15 cellular contexts compared by ENCODE assay signal in the genomic region with DNA sequence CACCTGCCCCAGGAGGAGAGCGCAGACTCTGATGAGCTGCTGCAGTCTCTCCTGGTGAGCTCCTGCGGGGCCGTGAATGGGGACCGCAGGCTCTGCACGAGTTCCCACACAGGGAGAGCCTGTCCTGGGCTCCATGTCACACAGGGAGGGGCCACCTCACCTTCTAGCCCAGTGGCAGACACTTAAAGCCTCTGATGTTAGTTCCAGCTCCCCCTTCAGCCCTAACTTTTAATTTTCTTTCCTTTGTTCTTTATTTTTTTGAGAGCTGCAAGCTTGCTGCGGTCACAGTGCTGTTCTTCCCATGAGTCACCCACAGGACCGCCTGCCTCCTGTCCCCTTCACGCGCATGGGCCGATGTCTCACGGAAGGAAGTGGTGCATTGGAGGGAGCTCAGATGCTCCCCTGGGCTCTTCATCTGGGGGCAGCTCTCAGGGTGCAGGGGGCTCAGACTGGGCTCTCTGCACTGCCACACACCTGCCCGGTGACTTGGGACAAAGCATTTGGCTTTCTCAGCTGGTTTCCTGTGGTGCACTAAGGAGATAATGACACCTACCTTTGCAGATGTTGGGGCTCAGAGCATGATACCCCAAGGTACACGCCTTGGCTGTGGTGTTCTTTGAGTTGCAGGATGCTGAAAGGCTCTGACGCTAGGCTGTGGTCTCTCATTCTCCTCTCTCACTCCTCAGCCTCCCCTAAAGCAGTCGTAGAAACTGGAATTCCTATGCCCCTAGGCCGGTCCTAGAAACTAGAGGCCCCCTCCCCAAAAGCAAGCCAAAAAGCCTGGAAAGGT. TPM values are rescaled to one million over a fixed set of nuclear protein-coding genes. Genes with fewer than 3 reads are reported as not detected.
DNase-seq lines count a peak whose midpoint lies in the region; ATAC-seq and TF ChIP-seq lines count a peak whose summit lies in the region.
"Had no signal": no experiment of that assay in that cellular context is flagged by ENCODE, and none has a peak within 500 bp of the region (broad histone marks: within the 10 kb centered on the region; RNA-seq: fewer than 3 reads in every experiment).

No MANE protein-coding gene starts in this region.

- no peak overlapping the region for H4K8ac ChIP-seq in neuronal stem cell (ENCODE audit: low read depth, low read length)

- H3K9ac ChIP-seq in BLaER1 treated with 17β-estradiol and CSF1 and Interleukin-3, amounts not matched to agents 10 nM and 100 nM: peak overlapping the region in 8 of 11 experiments; percentile 16 to 66 (median 53); a peak in 13 of 22 replicates
- no peak overlapping the region for H3K9ac ChIP-seq in neuronal stem cell (ENCODE audit: low read depth, low read length, poor library complexity)
- H3K9ac ChIP-seq in PC-3 (ENCODE audit: low read length): no peak overlapping the region

- H3K79me1 ChIP-seq in neuronal stem cell (ENCODE audit: low read depth, low read length): no peaks in the 10 kb centered on the region

- DNase-seq in RPMI7951 (ENCODE audit: low read depth): peak; percentile 93
- peak; percentile 20 for DNase-seq in activated T-helper 2 cell treated with anti-CD3 and anti-CD28 coated beads, Interferon-gamma antibody, Interleukin-2, Interleukin-4, amounts not matched to agents 10 μg/mL and 5 μg/mL and 100 μg/mL, durations not matched to agents 14 hours and 24 hours and 36 hours (ENCODE audit: low spot score)
- no peak for DNase-seq in neuronal stem cell (ENCODE audit: low spot score)
- DNase-seq in hippocampal formation (lab: John Stamatoyannopoulos, UW): no peak
- no peak for DNase-seq in A172 (ENCODE audit: low spot score)
- no peak for DNase-seq in PC-3
- DNase-seq in Caco-2: no peak
- DNase-seq: left cardiac atrium, NCI-H1694, occipital lobe, T-helper 17 cell, upper lobe of left lung had no signal

- H3K23ac ChIP-seq in neuronal stem cell (ENCODE audit: low read depth, low read length, poor library complexity): no peak overlapping the region

- no peak overlapping the region for H2BK12ac ChIP-seq in neuronal stem cell (ENCODE audit: low read length)

- H3K36me3 ChIP-seq in BLaER1 treated with 17β-estradiol and CSF1 and Interleukin-3, amounts not matched to agents 10 nM and 100 nM: no peaks in the 10 kb centered on the region
- H3K36me3 ChIP-seq in neuronal stem cell (replicated peaks in 1 of 2; ENCODE audit: control insufficient read depth in 2 of 2, insufficient read depth in 2 of 2, low read length in 2 of 2) (no peaks in the 10 kb centered on the region), PC-3 (ENCODE audit: low read depth, low read length) (no peaks in the 10 kb centered on the region), Caco-2 (ENCODE audit: control insufficient read depth, insufficient read depth, low read length) (no peaks in the 10 kb centered on the region)
- H3K36me3 ChIP-seq: upper lobe of left lung had no signal

- peak overlapping the region; percentile 62 for H3K18ac ChIP-seq in neuronal stem cell (ENCODE audit: low read length)

- H3K27me3 Mint-ChIP-seq in activated T-helper 2 cell treated with anti-CD3 and anti-CD28 coated beads, Interferon-gamma antibody, Interleukin-2, Interleukin-4, amounts not matched to agents 10 μg/mL and 5 μg/mL and 100 μg/mL, durations not matched to agents 14 hours and 24 hours and 36 hours (ENCODE audit: low read depth): peaks cover 2% of the 10 kb centered on the region
- H3K27me3 Mint-ChIP-seq in Caco-2 (ENCODE audit: insufficient read depth, unreplicated experiment): no peaks in the 10 kb centered on the region

- H3K14ac ChIP-seq in neuronal stem cell (ENCODE audit: low read length): no peak overlapping the region

- no peaks in the 10 kb centered on the region for H3K36me3 Mint-ChIP-seq in activated T-helper 2 cell treated with anti-CD3 and anti-CD28 coated beads, Interferon-gamma antibody, Interleukin-2, Interleukin-4, amounts not matched to agents 10 μg/mL and 5 μg/mL and 100 μg/mL, durations not matched to agents 14 hours and 24 hours and 36 hours (ENCODE audit: low read depth)
- no peaks in the 10 kb centered on the region for H3K36me3 Mint-ChIP-seq in Caco-2 (ENCODE audit: insufficient read depth, unreplicated experiment)

- H2BK120ac ChIP-seq in neuronal stem cell (ENCODE audit: low read depth, low read length): no peak overlapping the region

- no peaks in the 10 kb centered on the region for H3K9me3 ChIP-seq in BLaER1 treated with 17β-estradiol and CSF1 and Interleukin-3, amounts not matched to agents 10 nM and 100 nM (replicated peaks in 1 of 11)
- H3K9me3 ChIP-seq in neuronal stem cell (replicated peaks in 1 of 2; ENCODE audit: control insufficient read depth in 2 of 2, insufficient read depth in 1 of 2, low read depth in 1 of 2, low read length in 2 of 2) (no peaks in the 10 kb centered on the region), PC-3 (ENCODE audit: low read length) (no peaks in the 10 kb centered on the region), Caco-2 (no peaks in the 10 kb centered on the region)
- H3K9me3 ChIP-seq: upper lobe of left lung had no signal

- no peaks in the 10 kb centered on the region for H3K79me2 ChIP-seq in PC-3 (ENCODE audit: low read length)

- H3K27ac Mint-ChIP-seq in activated T-helper 2 cell treated with anti-CD3 and anti-CD28 coated beads, Interferon-gamma antibody, Interleukin-2, Interleukin-4, amounts not matched to agents 10 μg/mL and 5 μg/mL and 100 μg/mL, durations not matched to agents 14 hours and 24 hours and 36 hours: peak overlapping the region; percentile 45
- no peak overlapping the region for H3K27ac Mint-ChIP-seq in Caco-2 (ENCODE audit: unreplicated experiment)
- H3K27ac Mint-ChIP-seq: B cell, T-helper 17 cell had no signal

- CTCF ChIA-PET in PC-3 (lab: Charles Lee) (no interaction called here), Caco-2 (lab: Charles Lee) (no interaction called here)

- H4K20me1 ChIP-seq in BLaER1 treated with 17β-estradiol and CSF1 and Interleukin-3, amounts not matched to agents 10 nM and 100 nM: no peaks in the 10 kb centered on the region
- H4K20me1 ChIP-seq in PC-3 (ENCODE audit: low read length): no peaks in the 10 kb centered on the region

- H3F3A ChIP-seq in PC-3 (ENCODE audit: low read length, unreplicated experiment): no peaks in the 10 kb centered on the region

- no peaks in the 10 kb centered on the region for H3K9me2 ChIP-seq in PC-3 (replicated peaks; ENCODE audit: low read length)

- H3K4me1 ChIP-seq in BLaER1 treated with 17β-estradiol and CSF1 and Interleukin-3, amounts not matched to agents 10 nM and 100 nM: peaks cover 42 to 94% (median 91%) of the 10 kb centered on the region in 10 experiments
- no peaks in the 10 kb centered on the region for H3K4me1 ChIP-seq in neuronal stem cell (ENCODE audit: control insufficient read depth in 2 of 2, insufficient read depth in 1 of 2, low read depth in 1 of 2, low read length in 2 of 2)
- H3K4me1 ChIP-seq in PC-3 (ENCODE audit: insufficient read depth, low read length): no peaks in the 10 kb centered on the region
- no peaks in the 10 kb centered on the region for H3K4me1 ChIP-seq in Caco-2
- H3K4me1 ChIP-seq: upper lobe of left lung had no signal

- peak overlapping the region in 4 of 10 experiments; percentile 3 to 27 (median 16); a peak in 2 of 20 replicates for H3K4me3 ChIP-seq in BLaER1 treated with 17β-estradiol and CSF1 and Interleukin-3, amounts not matched to agents 10 nM and 100 nM
- H3K4me3 ChIP-seq in neuronal stem cell (ENCODE audit: low read length in 2 of 2) (no peak overlapping the region), PC-3 (ENCODE audit: low read length) (no peak overlapping the region), Caco-2 (ENCODE audit: low read depth, low read length) (no peak overlapping the region)
- H3K4me3 ChIP-seq: upper lobe of left lung had no signal

- H3K4me1 Mint-ChIP-seq in activated T-helper 2 cell treated with anti-CD3 and anti-CD28 coated beads, Interferon-gamma antibody, Interleukin-2, Interleukin-4, amounts not matched to agents 10 μg/mL and 5 μg/mL and 100 μg/mL, durations not matched to agents 14 hours and 24 hours and 36 hours (ENCODE audit: low read depth): peaks cover 3% of the 10 kb centered on the region
- H3K4me1 Mint-ChIP-seq in Caco-2 (ENCODE audit: low read depth, unreplicated experiment): no peaks in the 10 kb centered on the region
- H3K4me1 Mint-ChIP-seq: B cell, T-helper 17 cell had no signal

- ATAC-seq in PC-3: no peak
- ATAC-seq: HepG2, left cardiac atrium, T-helper 17 cell had no signal

- WGBS in neuronal stem cell (ENCODE audit: extremely low coverage in 2 of 2, insufficient read length in 2 of 2, insufficient replicate concordance in 1 of 2), 2 donors: no CpG with 5 or more reads among the region's 16 CpGs

- no peak overlapping the region for H3K4ac ChIP-seq in neuronal stem cell (ENCODE audit: low read length)

- no peak overlapping the region for H4K91ac ChIP-seq in neuronal stem cell (ENCODE audit: low read depth, low read length, poor library complexity)

- H3K9me3 Mint-ChIP-seq in activated T-helper 2 cell treated with anti-CD3 and anti-CD28 coated beads, Interferon-gamma antibody, Interleukin-2, Interleukin-4, amounts not matched to agents 10 μg/mL and 5 μg/mL and 100 μg/mL, durations not matched to agents 14 hours and 24 hours and 36 hours: no peaks in the 10 kb centered on the region
- no peaks in the 10 kb centered on the region for H3K9me3 Mint-ChIP-seq in Caco-2 (ENCODE audit: unreplicated experiment)

- TF ChIP-seq CTCF in PC-3 (conservative IDR thresholded peaks at IDR 0.05; ENCODE audit: low read depth, low read length): no peak
- no peak for TF ChIP-seq CTCF in Caco-2 (IDR thresholded peaks at IDR 0.05; ENCODE audit: insufficient read depth in 1 of 2, low read depth in 1 of 2, low read length in 1 of 2, severe bottlenecking in 1 of 2, unreplicated experiment in 1 of 2)

- H2AK5ac ChIP-seq in neuronal stem cell (ENCODE audit: low read depth, low read length): peak overlapping the region; percentile 69

- peak overlapping the region; percentile 30 for H3K4me3 Mint-ChIP-seq in activated T-helper 2 cell treated with anti-CD3 and anti-CD28 coated beads, Interferon-gamma antibody, Interleukin-2, Interleukin-4, amounts not matched to agents 10 μg/mL and 5 μg/mL and 100 μg/mL, durations not matched to agents 14 hours and 24 hours and 36 hours (ENCODE audit: low read depth)
- no peak overlapping the region for H3K4me3 Mint-ChIP-seq in Caco-2 (ENCODE audit: unreplicated experiment)
- H3K4me3 Mint-ChIP-seq: B cell, T-helper 17 cell had no signal

- H3K4me2 ChIP-seq in BLaER1 treated with 17β-estradiol and CSF1 and Interleukin-3, amounts not matched to agents 10 nM and 100 nM: peak overlapping the region; percentile 76 to 96 (median 82)
- H3K4me2 ChIP-seq in neuronal stem cell (ENCODE audit: insufficient read depth, low read length, poor library complexity, severe bottlenecking): no peak overlapping the region
- no peak overlapping the region for H3K4me2 ChIP-seq in PC-3 (ENCODE audit: low read length)

- H3K27ac ChIP-seq in BLaER1 treated with 17β-estradiol and CSF1 and Interleukin-3, amounts not matched to agents 10 nM and 100 nM: peak overlapping the region in 9 of 11 experiments; percentile 46 to 76 (median 70); a peak in 18 of 22 replicates
- no peak overlapping the region for H3K27ac ChIP-seq in neuronal stem cell (replicated peaks; ENCODE audit: low read length)
- H3K27ac ChIP-seq in PC-3 (ENCODE audit: low read length): no peak overlapping the region
- H3K27ac ChIP-seq: upper lobe of left lung had no signal

- BruUV-seq in PC-3 (replicated peaks; lab: Mats Ljungman, UMichigan) (no TSS peak), Caco-2 (replicated peaks; lab: Mats Ljungman, UMichigan) (no TSS peak)

- H3K27me3 ChIP-seq in BLaER1 treated with 17β-estradiol and CSF1 and Interleukin-3, amounts not matched to agents 10 nM and 100 nM: peaks cover 0 to 26% (median 0%) of the 10 kb centered on the region in 11 experiments; a peak in 6 of 22 replicates
- H3K27me3 ChIP-seq in neuronal stem cell (ENCODE audit: control insufficient read depth in 3 of 3, insufficient read depth in 3 of 3, low read depth in 1 of 3, low read length in 3 of 3): no peaks in the 10 kb centered on the region
- peaks cover 9% of the 10 kb centered on the region; the same call in 1 of the 2 replicates for H3K27me3 ChIP-seq in PC-3 (ENCODE audit: low read length)
- H3K27me3 ChIP-seq in Caco-2 (replicated peaks; ENCODE audit: control insufficient read depth, insufficient read depth, low read length): no peaks in the 10 kb centered on the region
- H3K27me3 ChIP-seq: upper lobe of left lung had no signal

- H2BK15ac ChIP-seq in neuronal stem cell (ENCODE audit: low read length): no peak overlapping the region

- no peak overlapping the region for H2BK5ac ChIP-seq in neuronal stem cell (ENCODE audit: low read length)

- POLR2A ChIA-PET in PC-3 (lab: Charles Lee; ENCODE audit: unreplicated experiment): no interaction called here
- POLR2A ChIA-PET in Caco-2 (lab: Charles Lee): no interaction called here

- no peak overlapping the region for H2AFZ ChIP-seq in neuronal stem cell (ENCODE audit: low read length)
- H2AFZ ChIP-seq in PC-3 (ENCODE audit: low read length): no peak overlapping the region

- intact Hi-C loops in activated T-helper 2 cell treated with anti-CD3 and anti-CD28 coated beads, Interferon-gamma antibody, Interleukin-2, Interleukin-4, amounts not matched to agents 10 μg/mL and 5 μg/mL and 100 μg/mL, durations not matched to agents 14 hours and 24 hours and 36 hours (cut with micrococcal nuclease): no loop called here
- intact Hi-C loops in PC-3 (cut with micrococcal nuclease): no loop called here
- intact Hi-C loops in Caco-2 (cut with micrococcal nuclease; ENCODE audit: unreplicated experiment): no loop called here

RNA-seq across cellular contexts. Expression of gene PXDN, which starts 37.2 kb away (rescaled TPM):
- total RNA-seq in RPMI7951 (2014; rRNA removed; shearing (Covaris generic)): 272 and 304 TPM in 2 replicates
- total RNA-seq in activated T-helper 2 cell treated with anti-CD3 and anti-CD28 coated beads, Interferon-gamma antibody, Interleukin-2, Interleukin-4, amounts not matched to agents 10 μg/mL and 5 μg/mL and 100 μg/mL, durations not matched to agents 14 hours and 24 hours and 36 hours: 2.0 and 2.3 TPM in 2 replicates
- 105 TPM for polyA plus RNA-seq in neuronal stem cell (2013, experiment 1 of 2)
- polyA plus RNA-seq in neuronal stem cell (2013, experiment 2 of 2): 108 TPM
- 98.5 and 124 TPM in 2 replicates for total RNA-seq in A172 (2014; rRNA removed; shearing (Covaris generic))
- total RNA-seq in PC-3 (2014; rRNA removed) (125 and 155 TPM in 2 replicates), Caco-2 (2022) (0.12 and 0.25 TPM in 2 replicates)
- total RNA-seq: HepG2, T-helper 17 cell had no signal
- polyA plus RNA-seq: HepG2 had no signal

Comparison
In these comparisons a context has a peak if more than half of its experiments do, and no peak if none do; other contexts are left out.
1. H3K27ac ChIP-seq: peak in BLaER1 treated with 17β-estradiol and CSF1 and Interleukin-3, amounts not matched to agents 10 nM and 100 nM (9 of 11); none in neuronal stem cell (single experiment) and PC-3 (single experiment).
2. H3K4me2 ChIP-seq: peak in BLaER1 treated with 17β-estradiol and CSF1 and Interleukin-3, amounts not matched to agents 10 nM and 100 nM (11 of 11); none in neuronal stem cell (single experiment) and PC-3 (single experiment).
3. H3K9ac ChIP-seq: peak in BLaER1 treated with 17β-estradiol and CSF1 and Interleukin-3, amounts not matched to agents 10 nM and 100 nM (8 of 11); none in neuronal stem cell (single experiment) and PC-3 (single experiment).
4. DNase-seq: peak in RPMI7951 (single experiment) and activated T-helper 2 cell treated with anti-CD3 and anti-CD28 coated beads, Interferon-gamma antibody, Interleukin-2, Interleukin-4, amounts not matched to agents 10 μg/mL and 5 μg/mL and 100 μg/mL, durations not matched to agents 14 hours and 24 hours and 36 hours (single experiment); none in neuronal stem cell (single experiment), hippocampal formation (0 of 2), A172 (single experiment), PC-3 (single experiment) and Caco-2 (0 of 2).
5. RNA of gene PXDN, which starts 37.2 kb away (total RNA-seq): 272 to 304 TPM in RPMI7951, 125 to 155 TPM in PC-3 and 98.5 to 124 TPM in A172; 2.0 to 2.3 TPM in activated T-helper 2 cell treated with anti-CD3 and anti-CD28 coated beads, Interferon-gamma antibody, Interleukin-2, Interleukin-4, amounts not matched to agents 10 μg/mL and 5 μg/mL and 100 μg/mL, durations not matched to agents 14 hours and 24 hours and 36 hours and 0.12 to 0.25 TPM in Caco-2; every median in the first group is over 10 times any median in the second.